Comparison of ENCODE assay signal across 5 cellular contexts in the genomic region with DNA sequence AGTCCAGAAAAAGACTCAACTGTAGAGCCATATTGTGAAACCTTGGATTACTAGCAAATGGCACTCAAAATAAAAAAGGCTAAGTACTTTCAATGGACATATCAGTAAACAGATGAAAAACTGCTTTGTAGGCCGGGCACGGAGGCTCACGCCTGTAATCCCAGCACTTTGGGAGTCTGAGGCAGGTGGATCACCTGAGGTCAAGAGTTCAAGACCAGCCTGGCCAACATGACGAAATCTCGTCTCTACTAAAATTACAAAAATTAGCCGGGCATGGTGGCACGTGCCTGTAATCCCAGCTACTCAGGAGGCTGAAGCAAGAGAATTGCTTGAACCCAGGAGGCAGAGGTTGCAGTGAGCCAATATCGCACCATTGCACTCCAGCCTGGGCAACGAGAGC. TPM values are rescaled to one million over a fixed set of nuclear protein-coding genes. Genes with fewer than 3 reads are reported as not detected.
DNase-seq lines count a peak whose midpoint lies in the region; ATAC-seq, FAIRE-seq and TF ChIP-seq lines count a peak whose summit lies in the region.
"Not testable (repeated sequence)": the region's sequence is repeated elsewhere in the genome, so short reads cannot be mapped to it uniquely, and the experiment has no call there.

No MANE protein-coding gene starts in this region.

- not testable (repeated sequence) for BruUV-seq in K562 (replicated peaks; lab: Mats Ljungman, UMichigan)

- not testable (repeated sequence) for H3K9me2 ChIP-seq in DOHH2 (replicated peaks; ENCODE audit: control insufficient read depth, low read length)

- H3K9me1 ChIP-seq in K562 (ENCODE audit: control insufficient read depth, insufficient read depth, low read length) = not testable (repeated sequence)

- ATAC-seq in K562 = not testable (repeated sequence)
- peak; percentile 19 for ATAC-seq in left lung

- not testable (repeated sequence) for H3K9me3 Mint-ChIP-seq in T-helper 2 cell treated with Interferon-gamma antibody and Interleukin-4, amounts not matched to agents 5 μg/mL and 100 μg/mL, for 36 hours

- not testable (repeated sequence) for H2AFZ ChIP-seq in K562 (ENCODE audit: low read depth, low read length)

- H3K4me3 ChIP-seq in DOHH2 (ENCODE audit: low read length); K562; left lung: not testable (repeated sequence)

- TF ChIP-seq CTCF in DOHH2 (IDR thresholded peaks at IDR 0.05; ENCODE audit: low read depth, low read length, poor library complexity, severe bottlenecking); K562 (IDR thresholded peaks at IDR 0.05 in 2 of 3, conservative IDR thresholded peaks at IDR 0.05 in 1 of 3; ENCODE audit: insufficient read depth in 2 of 3, low read depth in 1 of 3, low read length in 3 of 3); left lung (IDR thresholded peaks at IDR 0.05): not testable (repeated sequence)

- H3K9me3 ChIP-seq in DOHH2 (ENCODE audit: control insufficient read depth, insufficient read depth, low read length); KOPT-K1 (ENCODE audit: insufficient read depth, low read length, poor library complexity, severe bottlenecking); K562 (replicated peaks; ENCODE audit: control insufficient read depth, insufficient read depth, low read depth, low read length); left lung: not testable (repeated sequence)

- H3K9ac ChIP-seq in K562 (ENCODE audit: insufficient read depth in 1 of 2, low read depth in 2 of 2, low read length in 2 of 2) = not testable (repeated sequence)

- H4K20me1 ChIP-seq in DOHH2 (ENCODE audit: control insufficient read depth, insufficient read depth, low read depth, low read length) (peaks cover 12% of the 10 kb centered on the region; the same call in 1 of the 2 replicates), K562 (replicated peaks; ENCODE audit: control insufficient read depth, insufficient read depth, low read length) (peaks cover 23% of the 10 kb centered on the region)

- TF ChIP-seq POLR2A in K562 (conservative IDR thresholded peaks at IDR 0.05) = not testable (repeated sequence)

- POLR2A ChIA-PET in K562 (lab: Yijun Ruan, JAX) = not testable (repeated sequence)

- CTCF ChIA-PET in K562 (lab: Yijun Ruan, JAX; ENCODE audit: low intra/inter-chr PET ratio) = not testable (repeated sequence)

- H3K4me1 ChIP-seq in DOHH2 (ENCODE audit: control insufficient read depth, low read length) (peaks cover 83% of the 10 kb centered on the region), K562 (replicated peaks in 1 of 2; ENCODE audit: control insufficient read depth in 2 of 2, insufficient read depth in 2 of 2, low read length in 2 of 2) (peaks cover 7 to 21% of the 10 kb centered on the region in 2 experiments; a peak in 4 of 5 replicates), left lung (peaks cover 23 to 68% of the 10 kb centered on the region in 2 donors)

- peaks cover 100% of the 10 kb centered on the region for H3K79me2 ChIP-seq in DOHH2 (ENCODE audit: control insufficient read depth, low read length)
- H3K79me2 ChIP-seq in K562 (ENCODE audit: control insufficient read depth, insufficient read depth, low read length) = peaks cover 99% of the 10 kb centered on the region

- intact Hi-C loops in K562 (cut with micrococcal nuclease) = loop anchor here (10.0 kb wide), 1 partner anchor 141 kb away; no protein-coding TSS in a partner anchor
- intact Hi-C loops in left lung (cut with DNase I) = not testable (repeated sequence)

- TF ChIP-seq RAD21 in K562 (CRISPR knock-in tag; conservative IDR thresholded peaks at IDR 0.05 in 1 of 2, IDR thresholded peaks at IDR 0.05 in 1 of 2) = not testable (repeated sequence)

- H3K27me3 ChIP-seq in DOHH2 (ENCODE audit: control insufficient read depth, low read length); K562 (ENCODE audit: control insufficient read depth in 2 of 2, insufficient read depth in 2 of 2, low read length in 2 of 2); left lung: not testable (repeated sequence)

- H3K27ac ChIP-seq in DOHH2 (ENCODE audit: low read depth, low read length); K562 (ENCODE audit: extremely low read depth, low read depth, low read length); left lung: not testable (repeated sequence)
- H3K27ac ChIP-seq in KOPT-K1 (ENCODE audit: low read depth, low read length, poor library complexity, severe bottlenecking) = peak overlapping the region; percentile 42

- not testable (repeated sequence) for DNase-seq in T-helper 2 cell treated with Interferon-gamma antibody and Interleukin-4, amounts not matched to agents 5 μg/mL and 100 μg/mL, for 36 hours (ENCODE audit: low spot score); K562 (ENCODE audit: extremely low read depth in 1 of 4, low spot score in 3 of 4); left lung

- H3K4me1 Mint-ChIP-seq in T-helper 2 cell treated with Interferon-gamma antibody and Interleukin-4, amounts not matched to agents 5 μg/mL and 100 μg/mL, for 36 hours (ENCODE audit: low read depth) = peaks cover 49% of the 10 kb centered on the region

- TF ChIP-seq EP300 in K562 (IDR thresholded peaks at IDR 0.05; ENCODE audit: low read length) = not testable (repeated sequence)

- peaks cover 29% of the 10 kb centered on the region for H3K36me3 Mint-ChIP-seq in T-helper 2 cell treated with Interferon-gamma antibody and Interleukin-4, amounts not matched to agents 5 μg/mL and 100 μg/mL, for 36 hours (ENCODE audit: low read depth)

- in situ Hi-C loops in K562 (cut with MboI) = not testable (repeated sequence)

- H3K36me3 ChIP-seq in DOHH2 (ENCODE audit: control insufficient read depth, low read length) (peaks cover 72% of the 10 kb centered on the region), KOPT-K1 (ENCODE audit: insufficient read depth, low read length) (peaks cover 41% of the 10 kb centered on the region), K562 (ENCODE audit: control insufficient read depth, insufficient read depth, low read length) (peaks cover 28% of the 10 kb centered on the region; the same call in 2 of the 3 replicates)
- not testable (repeated sequence) for H3K36me3 ChIP-seq in left lung

- peak overlapping the region; percentile 66 for H3K27ac Mint-ChIP-seq in T-helper 2 cell treated with Interferon-gamma antibody and Interleukin-4, amounts not matched to agents 5 μg/mL and 100 μg/mL, for 36 hours

- H3K4me3 Mint-ChIP-seq in T-helper 2 cell treated with Interferon-gamma antibody and Interleukin-4, amounts not matched to agents 5 μg/mL and 100 μg/mL, for 36 hours = peak overlapping the region; percentile 58

- not testable (repeated sequence) for H3F3A ChIP-seq in DOHH2 (ENCODE audit: control insufficient read depth, insufficient read depth)

- 88% methylated on average over 9 of the region's 9 CpGs for WGBS in K562 (ENCODE audit: insufficient coverage, low coverage, missing lambda C conversion rate)

- peak overlapping the region; percentile 15; the same call in 1 of the 2 replicates for H3K4me2 ChIP-seq in DOHH2 (ENCODE audit: low read length)
- not testable (repeated sequence) for H3K4me2 ChIP-seq in K562 (ENCODE audit: insufficient read depth, low read length)

- not testable (repeated sequence) for H3K27me3 Mint-ChIP-seq in T-helper 2 cell treated with Interferon-gamma antibody and Interleukin-4, amounts not matched to agents 5 μg/mL and 100 μg/mL, for 36 hours (ENCODE audit: low read depth)

- FAIRE-seq in K562 (lab: Jason Lieb, UNC) = not testable (repeated sequence)

TF ChIP-seq in K562, 482 proteins besides CTCF, POLR2A, EP300 and RAD21:
- TF ChIP-seq CEBPB (tag; IDR thresholded peaks at IDR 0.05) = 0 out of 2 replicates have a peak, but pooled peaks have one; percentile 22

RNA-seq across cellular contexts. Expression of gene CLINT1, which starts 5.6 kb away (rescaled TPM):
- 50.5 and 114 TPM in 2 replicates for total RNA-seq in K562 (2011; cell fraction: chromatin; rRNA removed; ENCODE audit: low replicate concordance)
- 35.4 and 43.6 TPM in 2 replicates for total RNA-seq in K562 (2011; cell fraction: nucleolus; rRNA removed)
- total RNA-seq in K562 (2011; cell fraction: nucleoplasm; rRNA removed) = 53.7 and 70.5 TPM in 2 replicates
- total RNA-seq in K562 (2014; rRNA removed) (47.5 and 62.6 TPM in 2 replicates), K562 (2014; rRNA removed; fragmentation: Illumina TruSeq; extraction: Trizol) (72.9 and 76.9 TPM in 2 replicates), K562 (2015; rRNA removed; fragmentation: Illumina TruSeq; extraction: Trizol) (66.7 and 71.4 TPM in 2 replicates), K562 (2021) (70.4 and 73.2 TPM in 2 replicates), left lung (10 to 100 TPM; 68.0 to 76.8 TPM)
- polyA plus RNA-seq in K562 (2011; rRNA removed) (125 and 162 TPM in 2 replicates), K562 (2014; fragmentation: Illumina TruSeq; extraction: Trizol) (104 and 120 TPM in 2 replicates), K562 (2014; fragmentation: Nextera tagmentation; extraction: Ambion mirVana) (10 to 100 TPM; 23.6 to 24.5 TPM), K562 (2014; rRNA removed) (69.5 and 78.9 TPM in 2 replicates)
- polyA plus RNA-seq in K562 (2011; cell fraction: cytosol; rRNA removed) = 198 and 220 TPM in 2 replicates
- polyA plus RNA-seq in K562 (2011; cell fraction: nucleus; rRNA removed) = 189 and 225 TPM in 2 replicates
- 65.5 and 75.7 TPM in 2 replicates for polyA plus RNA-seq in K562 (2012)
- 178 and 195 TPM in 2 replicates for polyA minus RNA-seq in K562 (2011; rRNA and poly(A)+ RNA removed)
- polyA minus RNA-seq in K562 (2011; cell fraction: cytosol; rRNA and poly(A)+ RNA removed) = 78.4 and 91.4 TPM in 2 replicates
- 36.9 and 68.3 TPM in 2 replicates for polyA minus RNA-seq in K562 (2011; cell fraction: nucleus; rRNA and poly(A)+ RNA removed)
